Comparison of ENCODE assay signal across 8 cellular contexts in genomic region chr11:118263694-118264567, GRCh38. TPM values are rescaled to one million over a fixed set of nuclear protein-coding genes. Genes with fewer than 3 reads are reported as not detected.
DNase-seq lines count a peak whose midpoint lies in the region; ATAC-seq and TF ChIP-seq lines count a peak whose summit lies in the region.

Gene MPZL2 (minus strand): TSS chr11:118264297. CDS start chr11:118264153, 144 bp downstream.

- H3K27me3 ChIP-seq in ascending aorta, result no peaks in the 10 kb centered on the region

- H3K27ac Mint-ChIP-seq in stimulated activated naive CD8-positive, alpha-beta T cell treated with anti-CD3 and anti-CD28 coated beads, Interleukin-15, Interleukin-2, amounts not matched to agents 100 ng/mL and 50 ng/mL, for 24 hours, result peak within 1 kb of the TSS; percentile 81

- peak; percentile 19 for DNase-seq in DMS153 treated with DMSO at 0.1 percent for 48 hours (lab: John Stamatoyannopoulos, UW; ENCODE audit: unreplicated experiment)
- DNase-seq in NCI-H2081 treated with DMSO at 0.1 percent for 48 hours (lab: John Stamatoyannopoulos, UW), result peak; percentile 24
- DNase-seq in ascending aorta (ENCODE audit: low spot score in 2 of 2), result no peak
- peak; percentile 86 for DNase-seq in kidney tubule cell (ENCODE audit: low spot score)
- DNase-seq in pons (ENCODE audit: low spot score), result no peak
- no peak for DNase-seq in AG08395 (ENCODE audit: low spot score)

- H3K36me3 ChIP-seq in ascending aorta, result no peaks in the 10 kb centered on the region

- ATAC-seq in GM21367 (IDR thresholded peaks at IDR 0.05; ENCODE audit: unreplicated experiment), result no peak

- H3K9me3 Mint-ChIP-seq in stimulated activated naive CD8-positive, alpha-beta T cell treated with anti-CD3 and anti-CD28 coated beads, Interleukin-15, Interleukin-2, amounts not matched to agents 100 ng/mL and 50 ng/mL, for 24 hours, result no peaks in the 10 kb centered on the region

- intact Hi-C loops in ascending aorta (cut with DNase I), result no loop called here

- H3K4me1 Mint-ChIP-seq in stimulated activated naive CD8-positive, alpha-beta T cell treated with anti-CD3 and anti-CD28 coated beads, Interleukin-15, Interleukin-2, amounts not matched to agents 100 ng/mL and 50 ng/mL, for 24 hours (ENCODE audit: low read depth), result peaks cover 53% of the 10 kb centered on the region

- no peaks in the 10 kb centered on the region for H3K4me1 ChIP-seq in ascending aorta

- peak within 1 kb of the TSS; percentile 30 to 45 for H3K4me3 ChIP-seq in ascending aorta

- peaks cover 40% of the 10 kb centered on the region for H3K36me3 Mint-ChIP-seq in stimulated activated naive CD8-positive, alpha-beta T cell treated with anti-CD3 and anti-CD28 coated beads, Interleukin-15, Interleukin-2, amounts not matched to agents 100 ng/mL and 50 ng/mL, for 24 hours (ENCODE audit: low read depth)

- H3K27me3 Mint-ChIP-seq in stimulated activated naive CD8-positive, alpha-beta T cell treated with anti-CD3 and anti-CD28 coated beads, Interleukin-15, Interleukin-2, amounts not matched to agents 100 ng/mL and 50 ng/mL, for 24 hours, result peaks cover 8% of the 10 kb centered on the region

- no peak within 1 kb of the TSS for H3K27ac ChIP-seq in ascending aorta

- no peak for TF ChIP-seq CTCF in ascending aorta (IDR thresholded peaks at IDR 0.05)

- no peaks in the 10 kb centered on the region for H3K9me3 ChIP-seq in ascending aorta

- peak within 1 kb of the TSS; percentile 87 for H3K4me3 Mint-ChIP-seq in stimulated activated naive CD8-positive, alpha-beta T cell treated with anti-CD3 and anti-CD28 coated beads, Interleukin-15, Interleukin-2, amounts not matched to agents 100 ng/mL and 50 ng/mL, for 24 hours

RNA-seq across cellular contexts. Expression of gene MPZL2, which starts in this region (rescaled TPM):
- 53.0 TPM for total RNA-seq in ascending aorta

Comparison
In these comparisons a context has a peak if more than half of its experiments do, and no peak if none do; other contexts are left out.
1. DNase-seq: peak in DMS153 treated with DMSO at 0.1 percent for 48 hours (single experiment), NCI-H2081 treated with DMSO at 0.1 percent for 48 hours (single experiment) and kidney tubule cell (single experiment); none in ascending aorta (0 of 2), pons (single experiment) and AG08395 (single experiment).